8 cellular contexts compared by ENCODE assay signal in the genomic region with DNA sequence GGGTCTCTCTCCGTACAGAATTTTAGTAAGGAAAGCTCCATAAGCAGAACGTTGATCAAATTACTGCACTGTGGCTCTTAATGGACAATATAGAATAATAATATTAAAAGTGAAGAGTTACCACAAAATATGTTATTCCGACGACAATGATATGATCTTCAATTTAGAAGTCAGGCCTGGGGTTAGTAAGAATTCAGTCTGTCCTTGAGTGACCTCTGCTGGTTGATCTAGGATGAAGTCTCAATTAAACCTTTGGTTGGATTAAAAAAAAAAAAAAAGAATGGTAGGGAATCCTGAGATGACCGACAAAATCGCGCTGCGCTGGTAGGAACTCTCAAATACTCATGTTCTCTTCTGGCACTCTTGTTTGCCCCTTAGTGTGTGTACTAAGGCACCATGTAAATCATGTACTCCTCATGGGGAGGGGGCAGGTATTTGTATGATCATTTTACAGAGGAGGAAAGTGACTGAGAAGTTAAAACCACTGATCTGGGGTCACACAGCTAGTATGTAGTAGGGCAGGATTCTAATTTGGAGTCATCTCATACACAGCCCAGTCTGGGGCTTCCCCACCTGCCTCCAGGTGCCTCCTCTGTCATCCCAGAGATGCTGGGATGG.
DNase-seq lines count a peak whose midpoint lies in the region; ATAC-seq and TF ChIP-seq lines count a peak whose summit lies in the region.

No MANE protein-coding gene starts in this region.

- H3K9me3 ChIP-seq in SU-DHL-6 (ENCODE audit: insufficient read depth, low read length): no peaks in the 10 kb centered on the region

- no peak overlapping the region for H2AFZ ChIP-seq in SU-DHL-6 (ENCODE audit: low read depth, low read length, severe bottlenecking)

- no peaks in the 10 kb centered on the region; the same call in 1 of the 2 replicates for H3K27me3 ChIP-seq in SU-DHL-6 (ENCODE audit: low read length)

- H3K4me3 ChIP-seq in NB4 (ENCODE audit: low read depth, low read length) (no peak overlapping the region), SU-DHL-6 (ENCODE audit: insufficient read depth, low read length, poor library complexity, severe bottlenecking) (no peak overlapping the region)

- no peak overlapping the region for H3K9ac ChIP-seq in SU-DHL-6 (ENCODE audit: low read length)

- POLR2A ChIA-PET in activated CD4-positive, alpha-beta T cell treated with anti-CD3 and anti-CD28 coated beads, Interleukin-2, amount 10 ng/mL, durations not matched to agents 7 days and 5 days (lab: Charles Lee): no interaction called here

- no peak overlapping the region for H3K4me3 Mint-ChIP-seq in activated CD4-positive, alpha-beta T cell treated with anti-CD3 and anti-CD28 coated beads, Interleukin-2, amount 10 ng/mL, durations not matched to agents 7 days and 5 days

- no peak overlapping the region for H3K4me2 ChIP-seq in SU-DHL-6 (ENCODE audit: low read depth, low read length, poor library complexity, severe bottlenecking)

- H4K20me1 ChIP-seq in SU-DHL-6 (ENCODE audit: low read depth, low read length): no peaks in the 10 kb centered on the region

- H3K9me2 ChIP-seq in SU-DHL-6 (replicated peaks; ENCODE audit: insufficient read depth, low read length): no peaks in the 10 kb centered on the region

- H3K36me3 ChIP-seq in SU-DHL-6 (ENCODE audit: low read length): no peaks in the 10 kb centered on the region

- peak; percentile 35 for DNase-seq in activated CD4-positive, alpha-beta T cell treated with anti-CD3 and anti-CD28 coated beads, Interleukin-2, amount 10 ng/mL, durations not matched to agents 7 days and 5 days
- no peak for DNase-seq in activated CD4-positive, alpha-beta T cell treated with anti-CD3 and anti-CD28 coated beads, Interleukin-2, amount 50 U/mL, for 4 hours
- DNase-seq in NB4 (ENCODE audit: low read depth) (peak; percentile 65), globus pallidus (ENCODE audit: low spot score) (peak; percentile 70), sciatic nerve (ENCODE audit: low spot score) (no peak)
- DNase-seq in stimulated activated CD8-positive, alpha-beta memory T cell treated with anti-CD3 and anti-CD28 coated beads, Interleukin-4, amount 100 ng/mL, for 48 hours: no peak

- TF ChIP-seq CTCF in NB4 (IDR thresholded peaks at IDR 0.05; ENCODE audit: low read depth, low read length) (peak; percentile 48), SU-DHL-6 (IDR thresholded peaks at IDR 0.05; ENCODE audit: insufficient read depth, low read length, poor library complexity, severe bottlenecking) (peak; percentile 69)

- H3K9me3 Mint-ChIP-seq in activated CD4-positive, alpha-beta T cell treated with anti-CD3 and anti-CD28 coated beads, Interleukin-2, amount 10 ng/mL, durations not matched to agents 7 days and 5 days: no peaks in the 10 kb centered on the region

- no peaks in the 10 kb centered on the region for H3F3A ChIP-seq in SU-DHL-6 (ENCODE audit: insufficient read depth)

- no peak overlapping the region for H3K27ac Mint-ChIP-seq in activated CD4-positive, alpha-beta T cell treated with anti-CD3 and anti-CD28 coated beads, Interleukin-2, amount 10 ng/mL, durations not matched to agents 7 days and 5 days

- no peaks in the 10 kb centered on the region for H3K36me3 Mint-ChIP-seq in activated CD4-positive, alpha-beta T cell treated with anti-CD3 and anti-CD28 coated beads, Interleukin-2, amount 10 ng/mL, durations not matched to agents 7 days and 5 days (ENCODE audit: low read depth)

- H3K79me2 ChIP-seq in SU-DHL-6 (ENCODE audit: insufficient read depth, low read length): no peaks in the 10 kb centered on the region

- no peaks in the 10 kb centered on the region for H3K4me1 Mint-ChIP-seq in activated CD4-positive, alpha-beta T cell treated with anti-CD3 and anti-CD28 coated beads, Interleukin-2, amount 10 ng/mL, durations not matched to agents 7 days and 5 days

- no peak for TF ChIP-seq POLR2A in NB4 (IDR thresholded peaks at IDR 0.05; ENCODE audit: extremely low read depth, insufficient read length)

- no peak overlapping the region for H3K27ac ChIP-seq in SU-DHL-6 (ENCODE audit: low read depth, low read length)

- ATAC-seq in sciatic nerve: peak; percentile 53
- ATAC-seq in HG03025 (IDR thresholded peaks at IDR 0.05; ENCODE audit: low FRiP score, unreplicated experiment): no peak

- intact Hi-C loops in sciatic nerve (cut with DNase I): loop anchor here (5.0 kb wide), 1 partner anchor 132 kb away; no protein-coding TSS in a partner anchor

- CTCF ChIA-PET in activated CD4-positive, alpha-beta T cell treated with anti-CD3 and anti-CD28 coated beads, Interleukin-2, amount 10 ng/mL, durations not matched to agents 7 days and 5 days (lab: Charles Lee): interaction anchor here (1.1 kb wide), 1 partner anchor 128 kb away, joined by 4 read pairs; no protein-coding TSS in a partner anchor

- peaks cover 9% of the 10 kb centered on the region for H3K27me3 Mint-ChIP-seq in activated CD4-positive, alpha-beta T cell treated with anti-CD3 and anti-CD28 coated beads, Interleukin-2, amount 10 ng/mL, durations not matched to agents 7 days and 5 days

Comparison
In these comparisons a context has a peak if more than half of its experiments do, and no peak if none do; other contexts are left out.
1. DNase-seq: peak in activated CD4-positive, alpha-beta T cell treated with anti-CD3 and anti-CD28 coated beads, Interleukin-2, amount 10 ng/mL, durations not matched to agents 7 days and 5 days (single experiment), NB4 (single experiment) and globus pallidus (single experiment); none in activated CD4-positive, alpha-beta T cell treated with anti-CD3 and anti-CD28 coated beads, Interleukin-2, amount 50 U/mL, for 4 hours (0 of 2), sciatic nerve (single experiment) and stimulated activated CD8-positive, alpha-beta memory T cell treated with anti-CD3 and anti-CD28 coated beads, Interleukin-4, amount 100 ng/mL, for 48 hours (single experiment).